In genomic region chrX:79601336-79602131, GRCh38 we compare ENCODE assay signal across 18 cellular contexts.
DNase-seq lines count a peak whose midpoint lies in the region; ATAC-seq and TF ChIP-seq lines count a peak whose summit lies in the region.
"Had no signal": no experiment of that assay in that cellular context is flagged by ENCODE, and none has a peak within 500 bp of the region (broad histone marks: within the 10 kb centered on the region; RNA-seq: fewer than 3 reads in every experiment).

No MANE protein-coding gene starts in this region.

- no peak overlapping the region for H3K9ac ChIP-seq in NT2/D1 (ENCODE audit: insufficient read length, low read depth)
- H3K9ac ChIP-seq in neuronal stem cell (ENCODE audit: low read depth, low read length, poor library complexity), result no peak overlapping the region
- H3K9ac ChIP-seq: KMS-11 had no signal

- DNase-seq in ELF-1 (ENCODE audit: low read depth, low spot score) (peak; percentile 67), NCI-H146 (lab: John Stamatoyannopoulos, UW) (peak; percentile 8), NT2/D1 (ENCODE audit: low read depth, low spot score) (peak; percentile 1), left kidney (ENCODE audit: low read depth, low spot score) (peak; percentile 1), DMS 273 (lab: John Stamatoyannopoulos, UW; ENCODE audit: unreplicated experiment) (no peak), iPS-NIHi7 (ENCODE audit: extremely low spot score) (no peak), omental fat pad (ENCODE audit: low spot score) (no peak), neuronal stem cell (ENCODE audit: low spot score) (no peak)
- DNase-seq: CD4-positive, alpha-beta T cell; EL; GOT3; NCI-H1105; NCI-H2029 treated with DMSO at 0.1 percent for 48 hours; NCI-H226; NCI-H82; SHP77 treated with DMSO at 0.1 percent for 48 hours; T-helper 17 cell had no signal

- H2AK5ac ChIP-seq in neuronal stem cell (ENCODE audit: low read depth, low read length), result no peak overlapping the region

- no peak overlapping the region for H3K27ac ChIP-seq in neuronal stem cell (replicated peaks; ENCODE audit: low read length)
- H3K27ac ChIP-seq: KMS-11 had no signal

- no peak overlapping the region for H3K14ac ChIP-seq in neuronal stem cell (ENCODE audit: low read length)

- H3K9me3 ChIP-seq in NT2/D1 (ENCODE audit: insufficient read depth, low read length) (no peaks in the 10 kb centered on the region), neuronal stem cell (replicated peaks in 1 of 2; ENCODE audit: control insufficient read depth in 2 of 2, insufficient read depth in 1 of 2, low read depth in 1 of 2, low read length in 2 of 2) (no peaks in the 10 kb centered on the region)

- ATAC-seq in omental fat pad (ENCODE audit: low FRiP score), result no peak
- ATAC-seq: T-helper 17 cell had no signal

- H2BK12ac ChIP-seq in neuronal stem cell (ENCODE audit: low read length), result no peak overlapping the region

- no peak overlapping the region for H2BK15ac ChIP-seq in neuronal stem cell (ENCODE audit: low read length)

- H3K36me3 ChIP-seq in NT2/D1 (ENCODE audit: insufficient read depth, insufficient read length, low read length), result no peaks in the 10 kb centered on the region
- no peaks in the 10 kb centered on the region for H3K36me3 ChIP-seq in neuronal stem cell (replicated peaks in 1 of 2; ENCODE audit: control insufficient read depth in 2 of 2, insufficient read depth in 2 of 2, low read length in 2 of 2)

- H4K91ac ChIP-seq in neuronal stem cell (ENCODE audit: low read depth, low read length, poor library complexity), result no peak overlapping the region

- no peak overlapping the region for H3K18ac ChIP-seq in neuronal stem cell (ENCODE audit: low read length)

- H2BK5ac ChIP-seq in neuronal stem cell (ENCODE audit: low read length), result no peak overlapping the region

- H3K4me3 ChIP-seq in NT2/D1 (ENCODE audit: insufficient read length, low read depth) (no peak overlapping the region), neuronal stem cell (ENCODE audit: low read length in 2 of 2) (no peak overlapping the region)

- no peaks in the 10 kb centered on the region for H3K27me3 ChIP-seq in NT2/D1 (ENCODE audit: insufficient read depth, insufficient read length)
- H3K27me3 ChIP-seq in neuronal stem cell (ENCODE audit: control insufficient read depth in 3 of 3, insufficient read depth in 3 of 3, low read depth in 1 of 3, low read length in 3 of 3), result no peaks in the 10 kb centered on the region

- no peak overlapping the region for H2AFZ ChIP-seq in neuronal stem cell (ENCODE audit: low read length)

- no peaks in the 10 kb centered on the region for H3K79me1 ChIP-seq in neuronal stem cell (ENCODE audit: low read depth, low read length)

- H3K4me2 ChIP-seq in neuronal stem cell (ENCODE audit: insufficient read depth, low read length, poor library complexity, severe bottlenecking), result no peak overlapping the region
- H3K4me2 ChIP-seq: KMS-11 had no signal

- H3K4ac ChIP-seq in neuronal stem cell (ENCODE audit: low read length), result no peak overlapping the region

- no peak for TF ChIP-seq CTCF in omental fat pad (IDR thresholded peaks at IDR 0.05)

- no peak overlapping the region for H2BK120ac ChIP-seq in neuronal stem cell (ENCODE audit: low read depth, low read length)

- H4K8ac ChIP-seq in neuronal stem cell (ENCODE audit: low read depth, low read length), result no peak overlapping the region

- no peak overlapping the region for H3K23ac ChIP-seq in neuronal stem cell (ENCODE audit: low read depth, low read length, poor library complexity)

- H3K4me1 ChIP-seq in NT2/D1 (ENCODE audit: insufficient read depth, insufficient read length) (no peaks in the 10 kb centered on the region), neuronal stem cell (ENCODE audit: control insufficient read depth in 2 of 2, insufficient read depth in 1 of 2, low read depth in 1 of 2, low read length in 2 of 2) (no peaks in the 10 kb centered on the region)

- no CpG with 5 or more reads among the region's 3 CpGs for WGBS in neuronal stem cell (ENCODE audit: extremely low coverage in 2 of 2, insufficient read length in 2 of 2, insufficient replicate concordance in 1 of 2), 2 donors

Comparison
In these comparisons a context has a peak if more than half of its experiments do, and no peak if none do; other contexts are left out.
1. DNase-seq: peak in ELF-1 (single experiment), NCI-H146 (single experiment), NT2/D1 (single experiment) and left kidney (single experiment); none in DMS 273 (single experiment), iPS-NIHi7 (single experiment), omental fat pad (single experiment) and neuronal stem cell (single experiment).